ENCODE assay signal across 8 cellular contexts in the genomic region with DNA sequence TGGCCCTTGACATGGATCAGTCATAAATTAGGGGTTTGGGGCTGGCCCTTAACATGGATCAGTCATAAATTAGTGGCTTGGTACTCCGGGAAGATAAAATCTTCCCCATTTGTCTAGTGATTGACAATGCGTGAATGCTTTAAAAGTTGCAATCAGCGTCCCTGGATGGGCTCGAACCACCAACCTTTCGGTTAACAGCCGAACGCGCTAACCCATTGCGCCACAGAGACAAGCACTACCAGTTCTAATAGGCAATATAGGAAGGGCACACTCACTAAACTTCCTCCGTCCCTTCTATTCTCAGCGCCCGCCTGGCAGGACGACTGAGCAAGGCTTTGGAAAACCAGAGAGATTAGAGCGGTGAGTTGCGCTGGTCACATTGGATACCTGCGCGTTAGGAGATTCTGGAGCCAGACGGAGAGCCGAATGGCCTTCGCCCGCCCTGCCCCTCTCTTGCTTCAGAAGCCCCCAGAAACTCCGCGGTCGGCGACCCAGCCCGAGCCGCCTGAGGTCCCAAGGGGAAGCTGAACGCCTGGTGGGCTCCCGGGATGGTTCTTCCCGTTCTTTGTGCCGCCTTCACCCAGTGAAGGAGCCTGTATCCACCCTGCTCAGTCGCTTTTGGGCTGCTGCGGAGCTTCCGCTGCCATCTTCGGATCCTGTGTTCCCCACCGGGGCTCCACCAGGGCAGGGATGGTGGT.
DNase-seq lines count a peak whose midpoint lies in the region; ATAC-seq, FAIRE-seq and TF ChIP-seq lines count a peak whose summit lies in the region.

No MANE protein-coding gene starts in this region.

- H3K4me1 ChIP-seq in right atrium auricular region (no peaks in the 10 kb centered on the region), adipocyte (ENCODE audit: control insufficient read depth, insufficient read depth, low read length) (no peaks in the 10 kb centered on the region)

- H3K9me3 ChIP-seq in right atrium auricular region: no peaks in the 10 kb centered on the region
- H3K9me3 ChIP-seq in adipocyte (ENCODE audit: control insufficient read depth, low read length): no peaks in the 10 kb centered on the region

- intact Hi-C loops in left ventricle myocardium superior (cut with micrococcal nuclease): no loop called here

- TF ChIP-seq CTCF in right atrium auricular region (IDR thresholded peaks at IDR 0.05): no peak
- no peak for TF ChIP-seq CTCF in kidney epithelial cell (IDR thresholded peaks at IDR 0.05; ENCODE audit: insufficient read depth, low read length, poor library complexity, severe bottlenecking)

- H3K27me3 ChIP-seq in right atrium auricular region (no peaks in the 10 kb centered on the region), adipocyte (replicated peaks; ENCODE audit: control insufficient read depth, insufficient read depth, low read length) (no peaks in the 10 kb centered on the region), kidney epithelial cell (ENCODE audit: control insufficient read depth, insufficient read depth, low read length) (peaks cover 7% of the 10 kb centered on the region)

- peak; percentile 25 for DNase-seq in left ventricle myocardium superior
- DNase-seq in right atrium auricular region (ENCODE audit: low spot score): no peak
- DNase-seq in adipocyte (ENCODE audit: low read depth): peak; percentile 10
- no peak for DNase-seq in kidney epithelial cell (ENCODE audit: low read depth)
- peak; percentile 53 for DNase-seq in urothelium cell line (ENCODE audit: low spot score)
- DNase-seq in NCI-H1105 (lab: John Stamatoyannopoulos, UW): no peak
- no peak for DNase-seq in hepatic stellate cell (ENCODE audit: low spot score)

- FAIRE-seq in urothelium cell line (lab: Jason Lieb, UNC): no peak

- ATAC-seq in left ventricle myocardium superior (no peak), HG03135 (IDR thresholded peaks at IDR 0.05; ENCODE audit: unreplicated experiment) (no peak)

- H3K4me3 ChIP-seq in right atrium auricular region: no peak overlapping the region
- H3K4me3 ChIP-seq in adipocyte (ENCODE audit: low read length): peak overlapping the region; percentile 71
- H3K4me3 ChIP-seq in kidney epithelial cell (ENCODE audit: low read depth, low read length): peak overlapping the region; percentile 39

- H3K27ac ChIP-seq in right atrium auricular region: no peak overlapping the region

- H3K36me3 ChIP-seq in right atrium auricular region: no peaks in the 10 kb centered on the region
- H3K36me3 ChIP-seq in adipocyte (ENCODE audit: control insufficient read depth, insufficient read depth, low read length, severe bottlenecking): no peaks in the 10 kb centered on the region
- no peaks in the 10 kb centered on the region for H3K36me3 ChIP-seq in kidney epithelial cell (ENCODE audit: control insufficient read depth, insufficient read depth, low read length)

- no peak overlapping the region for H3K9ac ChIP-seq in adipocyte (ENCODE audit: low read length)

Comparison
In these comparisons a context has a peak if more than half of its experiments do, and no peak if none do; other contexts are left out.
1. DNase-seq: peak in left ventricle myocardium superior (single experiment), adipocyte (single experiment) and urothelium cell line (single experiment); none in right atrium auricular region (single experiment), kidney epithelial cell (single experiment), NCI-H1105 (single experiment) and hepatic stellate cell (single experiment).
2. H3K4me3 ChIP-seq: peak in adipocyte (single experiment) and kidney epithelial cell (single experiment); none in right atrium auricular region (0 of 2).